ENCODE assay signal across 1 cellular context in genomic region chr4:83268491-83268890, GRCh38.
TF ChIP-seq lines count a peak whose summit lies in the region.

No MANE protein-coding gene starts in this region.

TF ChIP-seq in endothelial cell of umbilical vein, 7 proteins besides CTCF, POLR2A, EP300 and RAD21:
- TF ChIP-seq POLR2AphosphoS5 (IDR thresholded peaks at IDR 0.05; ENCODE audit: insufficient read depth, low read depth, low read length) (no peak), MAX (IDR thresholded peaks at IDR 0.05; ENCODE audit: insufficient read depth, insufficient read length) (no peak), EZH2 (IDR thresholded peaks at IDR 0.05; ENCODE audit: borderline replicate concordance, low read depth, low read length, severe bottlenecking) (no peak), MYC (IDR thresholded peaks at IDR 0.05; ENCODE audit: low read depth, low read length) (no peak), JUN (IDR thresholded peaks at IDR 0.05; ENCODE audit: borderline replicate concordance, insufficient read depth, insufficient read length, low read depth) (no peak), GATA2 (IDR thresholded peaks at IDR 0.05; ENCODE audit: insufficient read depth, insufficient read length, low read depth, low read length) (no peak), FOS (IDR thresholded peaks at IDR 0.05; ENCODE audit: borderline replicate concordance, insufficient read depth, low read length) (no peak)
